Comparison of ENCODE assay signal across 15 cellular contexts in the genomic region with DNA sequence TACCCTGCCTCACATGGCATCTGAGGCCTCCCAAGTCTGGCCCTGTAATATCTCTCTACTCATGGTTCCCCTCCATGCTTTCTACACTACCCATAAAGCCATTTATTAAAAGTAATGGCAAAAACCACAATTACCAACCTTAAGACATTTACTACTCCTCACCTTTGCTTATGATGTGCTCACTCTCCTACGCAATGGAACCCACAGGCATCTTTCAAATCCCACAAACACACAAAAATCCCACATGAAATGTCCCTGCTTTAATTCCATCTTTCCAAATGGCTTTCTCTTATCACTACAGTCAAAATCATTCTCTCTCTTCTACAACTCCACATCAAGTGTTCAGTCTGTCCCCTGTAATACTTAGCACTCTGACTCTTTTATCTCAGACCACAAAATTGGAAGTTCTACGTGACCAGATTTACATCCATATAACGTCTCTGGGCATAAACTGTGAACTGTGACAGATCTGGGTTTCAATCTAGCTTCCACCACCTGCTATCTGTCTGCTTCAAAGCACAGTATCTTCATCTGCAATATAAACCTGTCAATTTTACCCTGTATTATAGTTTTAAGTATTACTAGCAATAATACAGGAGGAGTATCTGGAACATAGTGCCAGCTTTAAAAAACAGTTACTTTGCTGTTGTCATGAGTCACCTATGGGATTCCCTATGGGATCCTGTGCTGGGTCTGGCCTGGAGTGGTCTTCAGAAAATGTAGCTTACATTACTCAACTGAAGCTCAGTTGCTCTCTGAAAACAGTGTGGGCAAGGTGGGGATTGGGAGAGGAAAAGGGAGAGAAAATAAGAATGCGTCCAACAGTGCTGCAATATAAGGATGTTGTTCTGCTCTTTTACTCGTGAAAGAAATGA.
A peak's percentile ranks its signal among the peaks of the same experiment; 100 is the strongest.
DNase-seq lines count a peak whose midpoint lies in the region; ATAC-seq and TF ChIP-seq lines count a peak whose summit lies in the region.
"Had no signal": no experiment of that assay in that cellular context is flagged by ENCODE, and none has a peak within 500 bp of the region (broad histone marks: within the 10 kb centered on the region; RNA-seq: fewer than 3 reads in every experiment).

No MANE protein-coding gene starts in this region.

- H3K4me3 ChIP-seq in BLaER1 treated with 17β-estradiol and CSF1 and Interleukin-3, amounts not matched to agents 10 nM and 100 nM: no peak overlapping the region
- no peak overlapping the region for H3K4me3 ChIP-seq in IMR-90 (ENCODE audit: insufficient read depth, low read depth, low read length)
- H3K4me3 ChIP-seq in astrocyte of the spinal cord (ENCODE audit: low read depth, low read length): no peak overlapping the region
- no peak overlapping the region for H3K4me3 ChIP-seq in muscle layer of duodenum (ENCODE audit: low read depth in 1 of 2, low read length in 2 of 2)
- H3K4me3 ChIP-seq in HAP-1: no peak overlapping the region

- 100% methylated on average over 1 of the region's 5 CpGs; no CpG with 5 or more reads in 1 of the 2 experiments for WGBS in IMR-90 (ENCODE audit: extremely low coverage in 2 of 2, insufficient read length in 1 of 2), 2 experiments

- peak overlapping the region; percentile 9 for H2BK5ac ChIP-seq in IMR-90 (ENCODE audit: low read depth, low read length, poor library complexity, severe bottlenecking)

- H2BK120ac ChIP-seq in IMR-90 (ENCODE audit: low read depth, low read length): peak overlapping the region; percentile 66

- no peak overlapping the region for H3K56ac ChIP-seq in IMR-90 (ENCODE audit: extremely low read depth, insufficient read depth, low read length)

- peak overlapping the region in 9 of 11 experiments; percentile 49 to 85 (median 74); a peak in 16 of 22 replicates for H3K27ac ChIP-seq in BLaER1 treated with 17β-estradiol and CSF1 and Interleukin-3, amounts not matched to agents 10 nM and 100 nM
- H3K27ac ChIP-seq in IMR-90 (ENCODE audit: insufficient read depth, low read length) (peak overlapping the region; percentile 22; the same call in 1 of the 2 replicates), muscle layer of duodenum (ENCODE audit: low read length) (peak overlapping the region; percentile 30)
- H3K27ac ChIP-seq: neutrophil had no signal

- peak overlapping the region; percentile 67; the same call in 1 of the 2 replicates for H3K18ac ChIP-seq in IMR-90 (ENCODE audit: low read depth, low read length)

- H3K79me1 ChIP-seq in IMR-90 (ENCODE audit: low read depth in 1 of 2, low read length in 2 of 2): no peaks in the 10 kb centered on the region

- peak overlapping the region; percentile 74; the same call in 2 of the 3 replicates for H2BK15ac ChIP-seq in IMR-90 (ENCODE audit: low read depth, low read length)

- 0 out of 2 replicates have a peak overlapping the region, but pooled peaks have one; percentile 14 for H4K5ac ChIP-seq in IMR-90 (ENCODE audit: low read depth, low read length)

- H2AFZ ChIP-seq in IMR-90 (replicated peaks; ENCODE audit: low read length, poor library complexity): no peak overlapping the region

- no peak; the same call in 1 of the 2 replicates for ATAC-seq in IMR-90 (ENCODE audit: low read depth)
- no peak for ATAC-seq in HG03521 (IDR thresholded peaks at IDR 0.05; ENCODE audit: unreplicated experiment)
- ATAC-seq in GM19455 (IDR thresholded peaks at IDR 0.05; ENCODE audit: unreplicated experiment): no peak
- ATAC-seq: activated T-cell treated with anti-CD3 and anti-CD28 coated beads, Interleukin-2, amount 50 U/mL, for 4 hours had no signal

- H3K4me2 ChIP-seq in BLaER1 treated with 17β-estradiol and CSF1 and Interleukin-3, amounts not matched to agents 10 nM and 100 nM: peak overlapping the region; percentile 53 to 79 (median 66)
- H3K4me2 ChIP-seq in IMR-90 (ENCODE audit: low read depth, low read length): no peak overlapping the region; the same call in 1 of the 2 replicates

- peak overlapping the region in 8 of 11 experiments; percentile 0 to 74 (median 52); a peak in 12 of 22 replicates for H3K9ac ChIP-seq in BLaER1 treated with 17β-estradiol and CSF1 and Interleukin-3, amounts not matched to agents 10 nM and 100 nM
- no peak overlapping the region for H3K9ac ChIP-seq in IMR-90 (ENCODE audit: low read depth, low read length)

- TF ChIP-seq POLR2A in IMR-90 (IDR thresholded peaks at IDR 0.05; ENCODE audit: low read depth, low read length): no peak

- BruUV-seq in IMR-90 (replicated peaks; lab: Mats Ljungman, UMichigan): no TSS peak

- H3K9me1 ChIP-seq in IMR-90 (ENCODE audit: insufficient read depth, low read length): no peaks in the 10 kb centered on the region; the same call in 1 of the 2 replicates

- no peaks in the 10 kb centered on the region for H3K27me3 ChIP-seq in BLaER1 treated with 17β-estradiol and CSF1 and Interleukin-3, amounts not matched to agents 10 nM and 100 nM
- H3K27me3 ChIP-seq in IMR-90 (ENCODE audit: control insufficient read depth, insufficient read depth, low read length): no peaks in the 10 kb centered on the region
- H3K27me3 ChIP-seq in muscle layer of duodenum (ENCODE audit: low read depth, low read length): no peaks in the 10 kb centered on the region
- no peaks in the 10 kb centered on the region for H3K27me3 ChIP-seq in HAP-1 (ENCODE audit: low read depth)
- H3K27me3 ChIP-seq: neutrophil had no signal

- no peaks in the 10 kb centered on the region for H3K9me3 ChIP-seq in BLaER1 treated with 17β-estradiol and CSF1 and Interleukin-3, amounts not matched to agents 10 nM and 100 nM (replicated peaks in 1 of 11)
- H3K9me3 ChIP-seq in IMR-90 (ENCODE audit: control insufficient read depth, insufficient read depth, low read length): no peaks in the 10 kb centered on the region
- no peaks in the 10 kb centered on the region for H3K9me3 ChIP-seq in muscle layer of duodenum (ENCODE audit: control insufficient read depth in 1 of 2, low read length in 2 of 2)
- H3K9me3 ChIP-seq in HAP-1: no peaks in the 10 kb centered on the region
- H3K9me3 ChIP-seq: Caco-2, neutrophil had no signal

- H2BK20ac ChIP-seq in IMR-90 (ENCODE audit: low read depth, low read length): peak overlapping the region; percentile 71

- POLR2A ChIA-PET in IMR-90 (lab: Charles Lee; ENCODE audit: unreplicated experiment): no interaction called here

- dilution Hi-C loops in IMR-90 (cut with HindIII; ENCODE audit: low sequenced_read_pairs, unreplicated experiment): no loop called here

- H2AK9ac ChIP-seq in IMR-90 (replicated peaks; ENCODE audit: low read depth, low read length, poor library complexity): no peak overlapping the region

- H3K14ac ChIP-seq in IMR-90 (replicated peaks; ENCODE audit: low read depth, low read length): peak overlapping the region; percentile 43; the same call in 1 of the 2 replicates

- CTCF ChIA-PET in IMR-90 (lab: Yijun Ruan, JAX): no interaction called here

- H4K91ac ChIP-seq in IMR-90 (ENCODE audit: insufficient read depth, low read depth, low read length): peak overlapping the region; percentile 14; the same call in 1 of the 2 replicates

- in situ Hi-C loops in IMR-90 (cut with MboI; ENCODE audit: low sequenced_read_pairs): no loop called here
- in situ Hi-C loops in astrocyte of the spinal cord (cut with HindIII; ENCODE audit: low sequenced_read_pairs): no loop called here
- in situ Hi-C loops in HAP-1 (cut with MboI; ENCODE audit: low sequenced_read_pairs): no loop called here

- no peak for TF ChIP-seq RAD21 in IMR-90 (IDR thresholded peaks at IDR 0.05; ENCODE audit: low read length)

- H3K4me1 ChIP-seq in BLaER1 treated with 17β-estradiol and CSF1 and Interleukin-3, amounts not matched to agents 10 nM and 100 nM: peaks cover 38 to 67% (median 54%) of the 10 kb centered on the region in 10 experiments
- H3K4me1 ChIP-seq in IMR-90 (ENCODE audit: control insufficient read depth, insufficient read depth, low read length) (peaks cover 19% of the 10 kb centered on the region), muscle layer of duodenum (ENCODE audit: control insufficient read depth in 1 of 2, insufficient read depth in 2 of 2, low read length in 2 of 2) (peaks cover 0 to 9% of the 10 kb centered on the region in 2 donors), HAP-1 (no peaks in the 10 kb centered on the region)

- DNase-seq in IMR-90 (peak; percentile 14), astrocyte of the spinal cord (ENCODE audit: low read depth, low spot score) (peak; percentile 42), NCI-H187 (lab: John Stamatoyannopoulos, UW) (no peak), HAP-1 (ENCODE audit: low spot score in 2 of 2) (no peak)
- DNase-seq: activated CD4-positive, alpha-beta T cell treated with anti-CD3 and anti-CD28 coated beads, Interleukin-2, amount 50 U/mL, for 4 hours; activated naive CD8-positive, alpha-beta T cell treated with anti-CD3 and anti-CD28 coated beads for 36 hours; activated T-cell treated with anti-CD3 and anti-CD28 coated beads, Interleukin-2, amount 50 U/mL, for 4 hours; H9; NCI-H1436 treated with DMSO at 0.1 percent for 48 hours had no signal

- H4K8ac ChIP-seq in IMR-90 (ENCODE audit: low read depth in 2 of 2, low read length in 2 of 2): peak overlapping the region in 1 of 2 experiments; percentile 54; a peak in 2 of 4 replicates

- H3K23ac ChIP-seq in IMR-90 (ENCODE audit: low read depth, low read length): no peak overlapping the region

- no peaks in the 10 kb centered on the region; a peak in 2 of 22 replicates for H4K20me1 ChIP-seq in BLaER1 treated with 17β-estradiol and CSF1 and Interleukin-3, amounts not matched to agents 10 nM and 100 nM
- no peaks in the 10 kb centered on the region for H4K20me1 ChIP-seq in IMR-90 (ENCODE audit: insufficient read depth, low read length)

- peak overlapping the region; percentile 74 for H3K4ac ChIP-seq in IMR-90 (ENCODE audit: low read depth, low read length)

- intact Hi-C loops in IMR-90 (cut with micrococcal nuclease): no loop called here

- H3K36me3 ChIP-seq in BLaER1 treated with 17β-estradiol and CSF1 and Interleukin-3, amounts not matched to agents 10 nM and 100 nM: no peaks in the 10 kb centered on the region
- no peaks in the 10 kb centered on the region for H3K36me3 ChIP-seq in IMR-90 (ENCODE audit: control insufficient read depth, insufficient read depth, low read length)
- no peaks in the 10 kb centered on the region for H3K36me3 ChIP-seq in muscle layer of duodenum (ENCODE audit: control insufficient read depth in 1 of 2, insufficient read depth in 2 of 2, low read length in 2 of 2)
- no peaks in the 10 kb centered on the region for H3K36me3 ChIP-seq in HAP-1 (replicated peaks)
- H3K36me3 ChIP-seq: neutrophil had no signal

- peak overlapping the region; percentile 54 for H2AK5ac ChIP-seq in IMR-90 (ENCODE audit: low read depth, low read length)

- TF ChIP-seq CTCF in IMR-90 (conservative IDR thresholded peaks at IDR 0.05; ENCODE audit: low read depth, low read length) (no peak), astrocyte of the spinal cord (IDR thresholded peaks at IDR 0.05; ENCODE audit: low read depth, low read length) (no peak)

TF ChIP-seq in IMR-90, 13 proteins besides CTCF, POLR2A, EP300 and RAD21 (continues in another document):
- no peak for TF ChIP-seq RCOR1 (IDR thresholded peaks at IDR 0.05; ENCODE audit: insufficient replicate concordance, low read length)
- no peak for TF ChIP-seq CEBPB (IDR thresholded peaks at IDR 0.05; ENCODE audit: low read depth, low read length)

Comparison
In these comparisons a context has a peak if more than half of its experiments do, and no peak if none do; other contexts are left out.
1. H3K27ac ChIP-seq: peak in every context shown above with its lines; median percentile 74 in BLaER1 treated with 17β-estradiol and CSF1 and Interleukin-3, amounts not matched to agents 10 nM and 100 nM; 30 in muscle layer of duodenum; 22 in IMR-90.
2. DNase-seq: peak in IMR-90 (single experiment) and astrocyte of the spinal cord (single experiment); none in NCI-H187 (0 of 2) and HAP-1 (0 of 2).